7 cellular contexts compared by ENCODE assay signal in genomic region chr4:8435656-8436121, GRCh38. TPM values are rescaled to one million over a fixed set of nuclear protein-coding genes. Genes with fewer than 3 reads are reported as not detected.
A peak's percentile ranks its signal among the peaks of the same experiment; 100 is the strongest.
DNase-seq lines count a peak whose midpoint lies in the region; ATAC-seq and TF ChIP-seq lines count a peak whose summit lies in the region.

No MANE protein-coding gene starts in this region.

- peak overlapping the region; percentile 90 for H3K27ac Mint-ChIP-seq in activated CD4-positive, alpha-beta T cell treated with anti-CD3 and anti-CD28 coated beads, Interleukin-2, amount 10 ng/mL, durations not matched to agents 7 days and 5 days
- peak overlapping the region; percentile 80 to 91 (median 90) for H3K27ac Mint-ChIP-seq in immature natural killer cell

- H3K4me1 ChIP-seq in upper lobe of right lung, result peaks cover 53% of the 10 kb centered on the region

- H3K4me1 Mint-ChIP-seq in activated CD4-positive, alpha-beta T cell treated with anti-CD3 and anti-CD28 coated beads, Interleukin-2, amount 10 ng/mL, durations not matched to agents 7 days and 5 days, result peaks cover 51% of the 10 kb centered on the region
- H3K4me1 Mint-ChIP-seq in immature natural killer cell, result peaks cover 53 to 67% of the 10 kb centered on the region in 2 donors

- H3K36me3 ChIP-seq in upper lobe of right lung, result no peaks in the 10 kb centered on the region

- H3K4me3 ChIP-seq in upper lobe of right lung, result peak overlapping the region; percentile 34

- H3K36me3 Mint-ChIP-seq in activated CD4-positive, alpha-beta T cell treated with anti-CD3 and anti-CD28 coated beads, Interleukin-2, amount 10 ng/mL, durations not matched to agents 7 days and 5 days (ENCODE audit: low read depth), result peaks cover 16% of the 10 kb centered on the region
- H3K36me3 Mint-ChIP-seq in immature natural killer cell, result peaks cover 0 to 4% (median 0%) of the 10 kb centered on the region in 3 donors

- peak overlapping the region; percentile 76 for H3K4me3 Mint-ChIP-seq in activated CD4-positive, alpha-beta T cell treated with anti-CD3 and anti-CD28 coated beads, Interleukin-2, amount 10 ng/mL, durations not matched to agents 7 days and 5 days
- peak overlapping the region; percentile 70 to 80 (median 76) for H3K4me3 Mint-ChIP-seq in immature natural killer cell

- intact Hi-C loops in upper lobe of right lung (cut with DNase I), result no loop called here

- H3K27me3 Mint-ChIP-seq in activated CD4-positive, alpha-beta T cell treated with anti-CD3 and anti-CD28 coated beads, Interleukin-2, amount 10 ng/mL, durations not matched to agents 7 days and 5 days, result no peaks in the 10 kb centered on the region
- peaks cover 3 to 13% (median 8%) of the 10 kb centered on the region in 3 donors for H3K27me3 Mint-ChIP-seq in immature natural killer cell (ENCODE audit: low read depth in 3 of 3)

- peak; percentile 59 for ATAC-seq in GM18909 (IDR thresholded peaks at IDR 0.05; ENCODE audit: poor library complexity, unreplicated experiment)
- peak; percentile 66 for ATAC-seq in HG02759 (IDR thresholded peaks at IDR 0.05; ENCODE audit: unreplicated experiment)
- no peak for ATAC-seq in upper lobe of right lung

- CTCF ChIA-PET in activated CD4-positive, alpha-beta T cell treated with anti-CD3 and anti-CD28 coated beads, Interleukin-2, amount 10 ng/mL, durations not matched to agents 7 days and 5 days (lab: Charles Lee), result interaction anchor here (1.0 to 2.2 kb wide), 4 partner anchors 15 to 259 kb away, joined by 3 to 8 read pairs (median 3); no protein-coding TSS in a partner anchor

- H3K9me3 Mint-ChIP-seq in activated CD4-positive, alpha-beta T cell treated with anti-CD3 and anti-CD28 coated beads, Interleukin-2, amount 10 ng/mL, durations not matched to agents 7 days and 5 days, result peaks cover 7% of the 10 kb centered on the region
- no peaks in the 10 kb centered on the region for H3K9me3 Mint-ChIP-seq in immature natural killer cell

- H3K27me3 ChIP-seq in upper lobe of right lung, result no peaks in the 10 kb centered on the region

- no peak for TF ChIP-seq CTCF in upper lobe of right lung (IDR thresholded peaks at IDR 0.05)

- no peaks in the 10 kb centered on the region for H3K9me3 ChIP-seq in upper lobe of right lung

- POLR2A ChIA-PET in activated CD4-positive, alpha-beta T cell treated with anti-CD3 and anti-CD28 coated beads, Interleukin-2, amount 10 ng/mL, durations not matched to agents 7 days and 5 days (lab: Charles Lee), result no interaction called here

- H3K27ac ChIP-seq in upper lobe of right lung, result peak overlapping the region; percentile 63

- peak; percentile 57 for DNase-seq in activated CD4-positive, alpha-beta T cell treated with anti-CD3 and anti-CD28 coated beads, Interleukin-2, amount 10 ng/mL, durations not matched to agents 7 days and 5 days
- DNase-seq in immature natural killer cell (peak; percentile 14 to 17 (median 14)), upper lobe of right lung (no peak), NCI-H2029 (lab: John Stamatoyannopoulos, UW) (no peak), dermis blood vessel endothelial cell (no peak)

RNA-seq across cellular contexts. Expression of gene ACOX3, which starts 4.8 kb away (rescaled TPM):
- 10 to 100 TPM; 13.8 to 15.4 TPM for total RNA-seq in activated CD4-positive, alpha-beta T cell treated with anti-CD3 and anti-CD28 coated beads, Interleukin-2, amount 10 ng/mL, durations not matched to agents 7 days and 5 days
- polyA plus RNA-seq in immature natural killer cell, result 10 to 100 TPM; 11.3 to 15.9 (median 15.8) TPM
- total RNA-seq in upper lobe of right lung (21.6 TPM), dermis blood vessel endothelial cell (29.3 and 44.2 TPM in 2 replicates)

RNA-seq across cellular contexts. Expression of gene TRMT44, which starts 4.9 kb away (rescaled TPM):
- 10 to 100 TPM; 17.5 to 21.4 TPM for total RNA-seq in activated CD4-positive, alpha-beta T cell treated with anti-CD3 and anti-CD28 coated beads, Interleukin-2, amount 10 ng/mL, durations not matched to agents 7 days and 5 days
- polyA plus RNA-seq in immature natural killer cell, result 10 to 100 TPM in 1 of 3 donors, 1 to 10 TPM in 2; 2.6 to 15.6 (median 8.9) TPM
- 24.2 TPM for total RNA-seq in upper lobe of right lung
- 14.9 and 23.0 TPM in 2 replicates for total RNA-seq in dermis blood vessel endothelial cell

Comparison
In these comparisons a context has a peak if more than half of its experiments do, and no peak if none do; other contexts are left out.
1. DNase-seq: peak in activated CD4-positive, alpha-beta T cell treated with anti-CD3 and anti-CD28 coated beads, Interleukin-2, amount 10 ng/mL, durations not matched to agents 7 days and 5 days (single experiment) and immature natural killer cell (3 of 3); none in upper lobe of right lung (single experiment), NCI-H2029 (single experiment) and dermis blood vessel endothelial cell (single experiment).